Comparison of ENCODE assay signal across 1 cellular context in the genomic region with DNA sequence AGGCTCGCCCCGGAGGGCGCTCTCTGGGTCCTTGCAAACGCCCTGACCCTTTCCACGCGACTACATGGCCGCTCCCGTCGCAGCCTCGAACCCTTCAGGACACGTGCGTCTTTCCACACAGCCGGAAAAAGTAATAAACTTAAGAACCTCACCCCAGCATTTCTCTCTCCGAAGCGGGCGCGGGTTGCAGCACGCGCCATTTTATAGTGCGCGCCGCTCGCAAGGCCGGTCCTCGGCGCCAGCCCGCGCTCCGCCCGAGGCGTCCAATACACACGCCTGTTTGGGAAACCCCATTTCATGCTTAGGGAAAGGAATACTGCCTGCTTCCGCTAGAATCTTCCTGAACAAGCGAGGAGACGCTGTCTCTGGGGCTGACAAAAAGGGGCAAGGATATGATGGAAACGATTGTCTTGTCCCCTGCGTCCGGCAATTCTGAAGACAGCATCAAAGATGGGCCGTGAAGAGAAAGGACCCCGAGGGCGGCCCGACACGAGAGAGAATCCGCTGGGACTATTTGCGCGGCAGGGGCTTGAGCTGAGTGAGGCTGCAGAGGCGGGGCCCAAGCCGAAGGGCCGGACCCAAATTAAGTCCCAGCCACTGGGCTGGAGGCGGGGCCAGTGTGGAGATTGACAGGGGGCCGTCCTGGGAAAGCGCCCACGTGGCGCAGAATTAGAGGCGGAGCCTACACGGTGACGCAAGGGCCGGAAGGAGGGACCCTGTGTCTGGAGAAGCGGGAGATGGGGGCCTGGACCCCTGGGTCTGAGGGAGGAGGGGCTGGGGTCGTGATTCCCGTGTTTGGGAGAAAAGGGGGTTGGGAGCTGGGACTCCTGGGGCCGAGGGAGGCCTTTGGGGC.
TF ChIP-seq lines count a peak whose summit lies in the region.

No MANE protein-coding gene starts in this region.

TF ChIP-seq in K562, 482 proteins besides CTCF, POLR2A, EP300 and RAD21 (continued from another document and continues in another):
- TF ChIP-seq, protein P1, sequence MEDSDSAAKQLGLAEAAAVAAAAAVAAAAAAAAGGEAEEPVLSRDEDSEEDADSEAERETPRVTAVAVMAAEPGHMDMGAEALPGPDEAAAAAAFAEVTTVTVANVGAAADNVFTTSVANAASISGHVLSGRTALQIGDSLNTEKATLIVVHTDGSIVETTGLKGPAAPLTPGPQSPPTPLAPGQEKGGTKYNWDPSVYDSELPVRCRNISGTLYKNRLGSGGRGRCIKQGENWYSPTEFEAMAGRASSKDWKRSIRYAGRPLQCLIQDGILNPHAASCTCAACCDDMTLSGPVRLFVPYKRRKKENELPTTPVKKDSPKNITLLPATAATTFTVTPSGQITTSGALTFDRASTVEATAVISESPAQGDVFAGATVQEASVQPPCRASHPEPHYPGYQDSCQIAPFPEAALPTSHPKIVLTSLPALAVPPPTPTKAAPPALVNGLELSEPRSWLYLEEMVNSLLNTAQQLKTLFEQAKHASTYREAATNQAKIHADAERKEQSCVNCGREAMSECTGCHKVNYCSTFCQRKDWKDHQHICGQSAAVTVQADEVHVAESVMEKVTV (CRISPR knock-in tag; IDR thresholded peaks at IDR 0.05): no peak
- TF ChIP-seq NFXL1 (CRISPR knock-in tag; IDR thresholded peaks at IDR 0.05) (no peak; the same call in 1 of the 2 replicates), MTA3 (IDR thresholded peaks at IDR 0.05; ENCODE audit: borderline replicate concordance) (peak; percentile 99), MCM5 (IDR thresholded peaks at IDR 0.05; ENCODE audit: low read depth) (no peak), SMARCC2 (IDR thresholded peaks at IDR 0.05; ENCODE audit: low read depth) (no peak), HINFP (tag; conservative IDR thresholded peaks at IDR 0.05; ENCODE audit: low read depth) (no peak), RBM25 (IDR thresholded peaks at IDR 0.05; ENCODE audit: low read depth, low read length, severe bottlenecking) (no peak), ZC3H4 (CRISPR knock-in tag; IDR thresholded peaks at IDR 0.05; ENCODE audit: borderline replicate concordance) (no peak), ARNT (IDR thresholded peaks at IDR 0.05) (no peak; a peak in 1 of 4 replicates), HEY1 (CRISPR knock-in tag; IDR thresholded peaks at IDR 0.05; ENCODE audit: borderline replicate concordance) (no peak), MTA1 (IDR thresholded peaks at IDR 0.05; ENCODE audit: borderline replicate concordance) (peak; percentile 96), PML (IDR thresholded peaks at IDR 0.05; ENCODE audit: low read length) (peak; percentile 96), KLF6 (CRISPR knock-in tag; IDR thresholded peaks at IDR 0.05; ENCODE audit: borderline replicate concordance) (no peak; the same call in 1 of the 2 replicates), ZNF699 (CRISPR knock-in tag; IDR thresholded peaks at IDR 0.05; ENCODE audit: insufficient replicate concordance) (no peak), DACH1 (IDR thresholded peaks at IDR 0.05; ENCODE audit: partially characterized antibody) (peak; percentile 99), MCM3 (IDR thresholded peaks at IDR 0.05) (no peak), SP1 (CRISPR knock-in tag; IDR thresholded peaks at IDR 0.05) (peak; percentile 91), HMG20B (CRISPR knock-in tag; IDR thresholded peaks at IDR 0.05) (no peak), RFX5 (IDR thresholded peaks at IDR 0.05; ENCODE audit: low read depth, low read length) (0 out of 2 replicates have a peak, but pooled peaks have one; percentile 33), CBX5 (IDR thresholded peaks at IDR 0.05; ENCODE audit: borderline replicate concordance, low read depth) (no peak), CUX1 (CRISPR knock-in tag; IDR thresholded peaks at IDR 0.05) (no peak), ZNF146 (CRISPR knock-in tag; IDR thresholded peaks at IDR 0.05; ENCODE audit: unreplicated experiment) (no peak), TCF3 (CRISPR knock-in tag; IDR thresholded peaks at IDR 0.05) (no peak), PHB (CRISPR knock-in tag; IDR thresholded peaks at IDR 0.05) (peak; percentile 72; the same call in 1 of the 2 replicates), ZNF263 (CRISPR knock-in tag; IDR thresholded peaks at IDR 0.05; ENCODE audit: borderline replicate concordance) (no peak), TBP (optimal IDR thresholded peaks at IDR 0.05; ENCODE audit: low read depth, low read length) (no peak), ZNF445 (CRISPR knock-in tag; IDR thresholded peaks at IDR 0.05; ENCODE audit: low read depth) (no peak), ZNF239 (CRISPR knock-in tag; IDR thresholded peaks at IDR 0.05) (no peak), GATA2 (CRISPR knock-in tag; IDR thresholded peaks at IDR 0.05) (no peak), EWSR1 (IDR thresholded peaks at IDR 0.05; ENCODE audit: borderline replicate concordance, low read depth, partially characterized antibody) (no peak), CBFA2T2 (conservative IDR thresholded peaks at IDR 0.05) (peak; percentile 45), KAT2B (IDR thresholded peaks at IDR 0.05; ENCODE audit: low read depth, low read length) (no peak), CBX8 (IDR thresholded peaks at IDR 0.05; ENCODE audit: borderline replicate concordance, extremely low read depth, low read depth, low read length, poor library complexity, severe bottlenecking) (no peak), LCOR (CRISPR knock-in tag; IDR thresholded peaks at IDR 0.05) (peak; percentile 84; the same call in 1 of the 2 replicates), EGR1 (conservative IDR thresholded peaks at IDR 0.05) (no peak; the same call in 1 of the 2 replicates), SOX6 (IDR thresholded peaks at IDR 0.05) (peak; percentile 43), FOXP4 (CRISPR knock-in tag; IDR thresholded peaks at IDR 0.05; ENCODE audit: borderline replicate concordance) (no peak), SMARCE1 (IDR thresholded peaks at IDR 0.05) (no peak), AFF1 (IDR thresholded peaks at IDR 0.05; ENCODE audit: low read depth in 1 of 2, partially characterized antibody in 2 of 2) (peak in 1 of 2 experiments; percentile 75), ARHGAP35 (IDR thresholded peaks at IDR 0.05; ENCODE audit: partially characterized antibody) (no peak), PTTG1 (tag; IDR thresholded peaks at IDR 0.05; ENCODE audit: low read depth) (no peak), BHLHE40 (IDR thresholded peaks at IDR 0.05; ENCODE audit: low read length) (peak; percentile 10), GATAD2A (IDR thresholded peaks at IDR 0.05) (peak; percentile 66; the same call in 1 of the 2 replicates), HNRNPLL (IDR thresholded peaks at IDR 0.05; ENCODE audit: low read depth, low read length, poor library complexity, severe bottlenecking) (peak; percentile 70)
- TF ChIP-seq, protein P2, sequence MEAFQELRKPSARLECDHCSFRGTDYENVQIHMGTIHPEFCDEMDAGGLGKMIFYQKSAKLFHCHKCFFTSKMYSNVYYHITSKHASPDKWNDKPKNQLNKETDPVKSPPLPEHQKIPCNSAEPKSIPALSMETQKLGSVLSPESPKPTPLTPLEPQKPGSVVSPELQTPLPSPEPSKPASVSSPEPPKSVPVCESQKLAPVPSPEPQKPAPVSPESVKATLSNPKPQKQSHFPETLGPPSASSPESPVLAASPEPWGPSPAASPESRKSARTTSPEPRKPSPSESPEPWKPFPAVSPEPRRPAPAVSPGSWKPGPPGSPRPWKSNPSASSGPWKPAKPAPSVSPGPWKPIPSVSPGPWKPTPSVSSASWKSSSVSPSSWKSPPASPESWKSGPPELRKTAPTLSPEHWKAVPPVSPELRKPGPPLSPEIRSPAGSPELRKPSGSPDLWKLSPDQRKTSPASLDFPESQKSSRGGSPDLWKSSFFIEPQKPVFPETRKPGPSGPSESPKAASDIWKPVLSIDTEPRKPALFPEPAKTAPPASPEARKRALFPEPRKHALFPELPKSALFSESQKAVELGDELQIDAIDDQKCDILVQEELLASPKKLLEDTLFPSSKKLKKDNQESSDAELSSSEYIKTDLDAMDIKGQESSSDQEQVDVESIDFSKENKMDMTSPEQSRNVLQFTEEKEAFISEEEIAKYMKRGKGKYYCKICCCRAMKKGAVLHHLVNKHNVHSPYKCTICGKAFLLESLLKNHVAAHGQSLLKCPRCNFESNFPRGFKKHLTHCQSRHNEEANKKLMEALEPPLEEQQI (IDR thresholded peaks at IDR 0.05): peak; percentile 47; the same call in 1 of the 2 replicates
- TF ChIP-seq, protein P3, sequence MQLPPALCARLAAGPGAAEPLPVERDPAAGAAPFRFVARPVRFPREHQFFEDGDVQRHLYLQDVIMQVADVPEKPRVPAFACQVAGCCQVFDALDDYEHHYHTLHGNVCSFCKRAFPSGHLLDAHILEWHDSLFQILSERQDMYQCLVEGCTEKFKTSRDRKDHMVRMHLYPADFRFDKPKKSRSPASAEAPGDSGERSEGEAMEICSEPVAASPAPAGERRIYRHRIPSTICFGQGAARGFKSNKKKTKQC (CRISPR knock-in tag; IDR thresholded peaks at IDR 0.05): peak; percentile 84; the same call in 1 of the 2 replicates
